In genomic region chr15:91853501-91853967, GRCh38 we compare ENCODE assay signal across 8 cellular contexts. TPM values are rescaled to one million over a fixed set of nuclear protein-coding genes. Genes with fewer than 3 reads are reported as not detected.
DNase-seq lines count a peak whose midpoint lies in the region; ATAC-seq and TF ChIP-seq lines count a peak whose summit lies in the region.

SLCO3A1 (plus strand) TSS chr15:91853708.

- peaks cover 13% of the 10 kb centered on the region for H3K4me1 ChIP-seq in ovary (ENCODE audit: insufficient read depth)

- peak within 1 kb of the TSS; percentile 67 for H3K4me3 ChIP-seq in ovary

- peaks cover 7% of the 10 kb centered on the region for H3K27me3 Mint-ChIP-seq in activated naive CD4-positive, alpha-beta T cell treated with anti-CD3 and anti-CD28 coated beads, Interleukin-2, amount 10 ng/mL, durations not matched to agents 7 days and 5 days
- H3K27me3 Mint-ChIP-seq in type B pancreatic cell, result peaks cover 21% of the 10 kb centered on the region

- TF ChIP-seq POLR2A in ovary (IDR thresholded peaks at IDR 0.05), result no peak

- intact Hi-C loops in Right ventricle myocardium inferior (cut with DNase I) (loop anchor here (1.0 to 10.0 kb wide), 6 partner anchors 89 to 549 kb away; no protein-coding TSS in a partner anchor), ovary (cut with DNase I) (loop anchor here in 3 of 4 donors (5.0 to 10.0 kb wide), 6 partner anchors 91 to 549 kb away; no protein-coding TSS in a partner anchor)

- peak; percentile 15 for ATAC-seq in GM19328 (IDR thresholded peaks at IDR 0.05; ENCODE audit: unreplicated experiment)
- peak; percentile 11 for ATAC-seq in HG03442 (IDR thresholded peaks at IDR 0.05; ENCODE audit: unreplicated experiment)
- ATAC-seq in Right ventricle myocardium inferior, result peak; percentile 53

- peaks cover 3% of the 10 kb centered on the region for H3K9me3 Mint-ChIP-seq in activated naive CD4-positive, alpha-beta T cell treated with anti-CD3 and anti-CD28 coated beads, Interleukin-2, amount 10 ng/mL, durations not matched to agents 7 days and 5 days
- H3K9me3 Mint-ChIP-seq in type B pancreatic cell, result no peaks in the 10 kb centered on the region

- DNase-seq in AG20443 (ENCODE audit: low spot score) (peak; percentile 80), RWPE1 (ENCODE audit: low spot score) (peak; percentile 65), Right ventricle myocardium inferior (ENCODE audit: missing footprints) (peak; percentile 93), ovary (peak; percentile 58 to 80 (median 79)), type B pancreatic cell (ENCODE audit: extremely low spot score, unreplicated experiment) (no peak)
- peak; percentile 84 for DNase-seq in activated naive CD4-positive, alpha-beta T cell treated with anti-CD3 and anti-CD28 coated beads, Interleukin-2, amount 10 ng/mL, durations not matched to agents 7 days and 5 days

- H3K36me3 Mint-ChIP-seq in activated naive CD4-positive, alpha-beta T cell treated with anti-CD3 and anti-CD28 coated beads, Interleukin-2, amount 10 ng/mL, durations not matched to agents 7 days and 5 days, result peaks cover 11% of the 10 kb centered on the region
- peaks cover 4% of the 10 kb centered on the region for H3K36me3 Mint-ChIP-seq in type B pancreatic cell

- no peak for TF ChIP-seq EP300 in ovary (IDR thresholded peaks at IDR 0.05)

- H3K4me1 Mint-ChIP-seq in activated naive CD4-positive, alpha-beta T cell treated with anti-CD3 and anti-CD28 coated beads, Interleukin-2, amount 10 ng/mL, durations not matched to agents 7 days and 5 days, result peaks cover 76% of the 10 kb centered on the region
- peaks cover 41% of the 10 kb centered on the region for H3K4me1 Mint-ChIP-seq in type B pancreatic cell (ENCODE audit: unreplicated experiment)

- H3K4me3 Mint-ChIP-seq in activated naive CD4-positive, alpha-beta T cell treated with anti-CD3 and anti-CD28 coated beads, Interleukin-2, amount 10 ng/mL, durations not matched to agents 7 days and 5 days, result peak within 1 kb of the TSS; percentile 88
- H3K4me3 Mint-ChIP-seq in type B pancreatic cell, result peak within 1 kb of the TSS; percentile 91

- 0 to 1% (median 0%) methylated on average over 39 to 70 of the region's 70 CpGs for WGBS in ovary, 3 donors

- CTCF ChIA-PET in RWPE1 (lab: Yijun Ruan, JAX), result interaction anchor here (0.5 to 4.7 kb wide), 20 partner anchors 9 to 552 kb away, joined by 3 to 31 read pairs (median 4); no protein-coding TSS in a partner anchor
- CTCF ChIA-PET in activated naive CD4-positive, alpha-beta T cell treated with anti-CD3 and anti-CD28 coated beads, Interleukin-2, amount 10 ng/mL, durations not matched to agents 7 days and 5 days (lab: Charles Lee), result interaction anchor here (0.9 to 7.5 kb wide), 7 partner anchors 10 to 552 kb away, joined by 3 to 61 read pairs (median 7); no protein-coding TSS in a partner anchor

- H3K27ac ChIP-seq in RWPE1 (peak within 1 kb of the TSS; percentile 94), ovary (peak within 1 kb of the TSS; percentile 94 to 95)

- H3K27ac Mint-ChIP-seq in activated naive CD4-positive, alpha-beta T cell treated with anti-CD3 and anti-CD28 coated beads, Interleukin-2, amount 10 ng/mL, durations not matched to agents 7 days and 5 days, result peak within 1 kb of the TSS; percentile 90
- peak within 1 kb of the TSS; percentile 84 for H3K27ac Mint-ChIP-seq in type B pancreatic cell

- TF ChIP-seq CTCF in RWPE1 (conservative IDR thresholded peaks at IDR 0.05; ENCODE audit: low read depth) (no peak; the same call in 1 of the 2 replicates), ovary (IDR thresholded peaks at IDR 0.05) (no peak), type B pancreatic cell (conservative IDR thresholded peaks at IDR 0.05) (no peak)

- POLR2A ChIA-PET in RWPE1 (lab: Yijun Ruan, JAX; ENCODE audit: low non-redundant PET), result interaction anchor here (0.6 kb wide), 3 partner anchors 26 to 510 kb away, joined by 3 to 6 read pairs (median 4); no protein-coding TSS in a partner anchor

- no peaks in the 10 kb centered on the region for H3K27me3 ChIP-seq in ovary

- no peaks in the 10 kb centered on the region for H3K9me3 ChIP-seq in ovary

- no peaks in the 10 kb centered on the region for H3K36me3 ChIP-seq in ovary

RNA-seq across cellular contexts. Expression of gene SLCO3A1, which starts in this region (rescaled TPM):
- 45.9 TPM for total RNA-seq in Right ventricle myocardium inferior
- total RNA-seq in ovary, result 10 to 100 TPM in 4 of 7 donors, 1 to 10 TPM in 3; 5.0 to 20.0 (median 11.9) TPM
- polyA plus RNA-seq in ovary, result 10 to 100 TPM; 15.4 to 18.9 TPM
- 30.9 and 104 TPM in 2 replicates for total RNA-seq in type B pancreatic cell (ENCODE audit: low replicate concordance)
